ENCODE assay signal across 1 cellular context in the genomic region with DNA sequence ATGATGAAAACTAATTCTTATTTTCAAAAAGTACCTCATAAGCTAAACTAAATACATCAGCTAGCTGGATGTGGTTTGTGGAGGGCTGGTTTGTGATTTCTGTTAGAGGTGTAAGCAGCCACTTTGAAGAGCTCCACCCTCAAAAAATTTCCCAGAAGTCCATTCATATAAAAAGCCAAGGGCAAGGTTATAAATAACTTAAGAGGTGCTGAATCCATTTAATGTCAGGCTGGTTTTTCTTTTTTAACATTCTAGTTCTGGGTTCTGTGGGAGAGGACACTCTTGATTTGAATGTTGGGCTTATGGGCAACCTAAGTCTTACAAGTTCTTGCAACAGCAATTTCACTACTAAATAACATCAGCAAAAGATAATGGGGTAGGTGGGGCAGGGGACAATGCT.
TF ChIP-seq lines count a peak whose summit lies in the region.

No MANE protein-coding gene starts in this region.

TF ChIP-seq in GM23338, 12 proteins besides CTCF, POLR2A, EP300 and RAD21:
- TF ChIP-seq ZNF114 (CRISPR knock-in tag; IDR thresholded peaks at IDR 0.05), result no peak
- TF ChIP-seq NANOG (IDR thresholded peaks at IDR 0.05; ENCODE audit: borderline replicate concordance), result no peak
- TF ChIP-seq POLR2AphosphoS5 (IDR thresholded peaks at IDR 0.05; ENCODE audit: low read depth), result no peak
- TF ChIP-seq CREB1 (CRISPR knock-in tag; IDR thresholded peaks at IDR 0.05; ENCODE audit: low read depth), result no peak
- no peak for TF ChIP-seq JUNB (IDR thresholded peaks at IDR 0.05; ENCODE audit: unreplicated experiment)
- TF ChIP-seq EZH2phosphoT487 (IDR thresholded peaks at IDR 0.05; ENCODE audit: unreplicated experiment), result no peak
- TF ChIP-seq, protein P1, sequence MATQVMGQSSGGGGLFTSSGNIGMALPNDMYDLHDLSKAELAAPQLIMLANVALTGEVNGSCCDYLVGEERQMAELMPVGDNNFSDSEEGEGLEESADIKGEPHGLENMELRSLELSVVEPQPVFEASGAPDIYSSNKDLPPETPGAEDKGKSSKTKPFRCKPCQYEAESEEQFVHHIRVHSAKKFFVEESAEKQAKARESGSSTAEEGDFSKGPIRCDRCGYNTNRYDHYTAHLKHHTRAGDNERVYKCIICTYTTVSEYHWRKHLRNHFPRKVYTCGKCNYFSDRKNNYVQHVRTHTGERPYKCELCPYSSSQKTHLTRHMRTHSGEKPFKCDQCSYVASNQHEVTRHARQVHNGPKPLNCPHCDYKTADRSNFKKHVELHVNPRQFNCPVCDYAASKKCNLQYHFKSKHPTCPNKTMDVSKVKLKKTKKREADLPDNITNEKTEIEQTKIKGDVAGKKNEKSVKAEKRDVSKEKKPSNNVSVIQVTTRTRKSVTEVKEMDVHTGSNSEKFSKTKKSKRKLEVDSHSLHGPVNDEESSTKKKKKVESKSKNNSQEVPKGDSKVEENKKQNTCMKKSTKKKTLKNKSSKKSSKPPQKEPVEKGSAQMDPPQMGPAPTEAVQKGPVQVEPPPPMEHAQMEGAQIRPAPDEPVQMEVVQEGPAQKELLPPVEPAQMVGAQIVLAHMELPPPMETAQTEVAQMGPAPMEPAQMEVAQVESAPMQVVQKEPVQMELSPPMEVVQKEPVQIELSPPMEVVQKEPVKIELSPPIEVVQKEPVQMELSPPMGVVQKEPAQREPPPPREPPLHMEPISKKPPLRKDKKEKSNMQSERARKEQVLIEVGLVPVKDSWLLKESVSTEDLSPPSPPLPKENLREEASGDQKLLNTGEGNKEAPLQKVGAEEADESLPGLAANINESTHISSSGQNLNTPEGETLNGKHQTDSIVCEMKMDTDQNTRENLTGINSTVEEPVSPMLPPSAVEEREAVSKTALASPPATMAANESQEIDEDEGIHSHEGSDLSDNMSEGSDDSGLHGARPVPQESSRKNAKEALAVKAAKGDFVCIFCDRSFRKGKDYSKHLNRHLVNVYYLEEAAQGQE (IDR thresholded peaks at IDR 0.05; ENCODE audit: unreplicated experiment), result no peak
- TF ChIP-seq, protein P2, sequence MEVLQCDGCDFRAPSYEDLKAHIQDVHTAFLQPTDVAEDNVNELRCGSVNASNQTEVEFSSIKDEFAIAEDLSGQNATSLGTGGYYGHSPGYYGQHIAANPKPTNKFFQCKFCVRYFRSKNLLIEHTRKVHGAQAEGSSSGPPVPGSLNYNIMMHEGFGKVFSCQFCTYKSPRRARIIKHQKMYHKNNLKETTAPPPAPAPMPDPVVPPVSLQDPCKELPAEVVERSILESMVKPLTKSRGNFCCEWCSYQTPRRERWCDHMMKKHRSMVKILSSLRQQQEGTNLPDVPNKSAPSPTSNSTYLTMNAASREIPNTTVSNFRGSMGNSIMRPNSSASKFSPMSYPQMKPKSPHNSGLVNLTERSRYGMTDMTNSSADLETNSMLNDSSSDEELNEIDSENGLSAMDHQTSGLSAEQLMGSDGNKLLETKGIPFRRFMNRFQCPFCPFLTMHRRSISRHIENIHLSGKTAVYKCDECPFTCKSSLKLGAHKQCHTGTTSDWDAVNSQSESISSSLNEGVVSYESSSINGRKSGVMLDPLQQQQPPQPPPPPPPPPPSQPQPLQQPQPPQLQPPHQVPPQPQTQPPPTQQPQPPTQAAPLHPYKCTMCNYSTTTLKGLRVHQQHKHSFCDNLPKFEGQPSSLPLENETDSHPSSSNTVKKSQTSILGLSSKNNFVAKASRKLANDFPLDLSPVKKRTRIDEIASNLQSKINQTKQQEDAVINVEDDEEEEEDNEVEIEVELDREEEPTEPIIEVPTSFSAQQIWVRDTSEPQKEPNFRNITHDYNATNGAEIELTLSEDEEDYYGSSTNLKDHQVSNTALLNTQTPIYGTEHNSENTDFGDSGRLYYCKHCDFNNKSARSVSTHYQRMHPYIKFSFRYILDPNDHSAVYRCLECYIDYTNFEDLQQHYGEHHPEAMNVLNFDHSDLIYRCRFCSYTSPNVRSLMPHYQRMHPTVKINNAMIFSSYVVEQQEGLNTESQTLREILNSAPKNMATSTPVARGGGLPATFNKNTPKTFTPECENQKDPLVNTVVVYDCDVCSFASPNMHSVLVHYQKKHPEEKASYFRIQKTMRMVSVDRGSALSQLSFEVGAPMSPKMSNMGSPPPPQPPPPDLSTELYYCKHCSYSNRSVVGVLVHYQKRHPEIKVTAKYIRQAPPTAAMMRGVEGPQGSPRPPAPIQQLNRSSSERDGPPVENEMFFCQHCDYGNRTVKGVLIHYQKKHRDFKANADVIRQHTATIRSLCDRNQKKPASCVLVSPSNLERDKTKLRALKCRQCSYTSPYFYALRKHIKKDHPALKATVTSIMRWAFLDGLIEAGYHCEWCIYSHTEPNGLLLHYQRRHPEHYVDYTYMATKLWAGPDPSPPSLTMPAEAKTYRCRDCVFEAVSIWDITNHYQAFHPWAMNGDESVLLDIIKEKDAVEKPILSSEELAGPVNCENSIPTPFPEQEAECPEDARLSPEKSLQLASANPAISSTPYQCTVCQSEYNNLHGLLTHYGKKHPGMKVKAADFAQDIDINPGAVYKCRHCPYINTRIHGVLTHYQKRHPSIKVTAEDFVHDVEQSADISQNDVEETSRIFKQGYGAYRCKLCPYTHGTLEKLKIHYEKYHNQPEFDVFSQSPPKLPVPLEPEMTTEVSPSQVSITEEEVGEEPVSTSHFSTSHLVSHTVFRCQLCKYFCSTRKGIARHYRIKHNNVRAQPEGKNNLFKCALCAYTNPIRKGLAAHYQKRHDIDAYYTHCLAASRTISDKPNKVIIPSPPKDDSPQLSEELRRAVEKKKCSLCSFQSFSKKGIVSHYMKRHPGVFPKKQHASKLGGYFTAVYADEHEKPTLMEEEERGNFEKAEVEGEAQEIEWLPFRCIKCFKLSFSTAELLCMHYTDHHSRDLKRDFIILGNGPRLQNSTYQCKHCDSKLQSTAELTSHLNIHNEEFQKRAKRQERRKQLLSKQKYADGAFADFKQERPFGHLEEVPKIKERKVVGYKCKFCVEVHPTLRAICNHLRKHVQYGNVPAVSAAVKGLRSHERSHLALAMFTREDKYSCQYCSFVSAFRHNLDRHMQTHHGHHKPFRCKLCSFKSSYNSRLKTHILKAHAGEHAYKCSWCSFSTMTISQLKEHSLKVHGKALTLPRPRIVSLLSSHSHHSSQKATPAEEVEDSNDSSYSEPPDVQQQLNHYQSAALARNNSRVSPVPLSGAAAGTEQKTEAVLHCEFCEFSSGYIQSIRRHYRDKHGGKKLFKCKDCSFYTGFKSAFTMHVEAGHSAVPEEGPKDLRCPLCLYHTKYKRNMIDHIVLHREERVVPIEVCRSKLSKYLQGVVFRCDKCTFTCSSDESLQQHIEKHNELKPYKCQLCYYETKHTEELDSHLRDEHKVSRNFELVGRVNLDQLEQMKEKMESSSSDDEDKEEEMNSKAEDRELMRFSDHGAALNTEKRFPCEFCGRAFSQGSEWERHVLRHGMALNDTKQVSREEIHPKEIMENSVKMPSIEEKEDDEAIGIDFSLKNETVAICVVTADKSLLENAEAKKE (CRISPR knock-in tag; IDR thresholded peaks at IDR 0.05), result no peak
